1 cellular context compared by ENCODE assay signal in genomic region chr22:41746563-41747400, GRCh38.
TF ChIP-seq lines count a peak whose summit lies in the region.

No MANE protein-coding gene starts in this region.

TF ChIP-seq in GM23338, 12 proteins besides CTCF, POLR2A, EP300 and RAD21 (continued from another document):
- TF ChIP-seq CREB1 (CRISPR knock-in tag; IDR thresholded peaks at IDR 0.05; ENCODE audit: low read depth), result no peak
- TF ChIP-seq JUNB (IDR thresholded peaks at IDR 0.05; ENCODE audit: unreplicated experiment), result no peak
- TF ChIP-seq ZNF114 (CRISPR knock-in tag; IDR thresholded peaks at IDR 0.05), result no peak
- no peak for TF ChIP-seq REST (IDR thresholded peaks at IDR 0.05; ENCODE audit: unreplicated experiment)
- TF ChIP-seq NANOG (IDR thresholded peaks at IDR 0.05; ENCODE audit: borderline replicate concordance), result no peak
TF ChIP-seq in GM23338: peak in this region for 0.
